ENCODE assay signal across 28 cellular contexts in genomic region chr6:161480416-161481165, GRCh38.
"Had no signal": no experiment of that assay in that cellular context is flagged by ENCODE, and none has a peak within 500 bp of the region (broad histone marks: within the 10 kb centered on the region; RNA-seq: fewer than 3 reads in every experiment).

No MANE protein-coding gene starts in this region.

- ATAC-seq: activated CD4-positive, CD25-positive, alpha-beta regulatory T cell treated with anti-CD3 and anti-CD28 coated beads, Interleukin-2, amount 50 U/mL, for 24 hours; foreskin keratinocyte; left cardiac atrium; naive thymus-derived CD8-positive, alpha-beta T cell; psoas muscle; stimulated activated naive CD8-positive, alpha-beta T cell treated with anti-CD3 and anti-CD28 coated beads, Interleukin-15, Interleukin-2, amounts not matched to agents 100 U/mL and 50 U/mL, for 24 hours; T-cell had no signal

- H3K9me3 ChIP-seq: esophagus muscularis mucosa, psoas muscle, right atrium auricular region, spleen, upper lobe of left lung, vagina had no signal

- H3K36me3 ChIP-seq: esophagus muscularis mucosa, neural progenitor cell, right atrium auricular region, spleen, upper lobe of left lung, vagina, WERI-Rb-1 had no signal

- FAIRE-seq: colon, TTC549 had no signal

- H3K79me2 ChIP-seq: parathyroid adenoma had no signal

- DNase-seq: activated CD4-positive, alpha-beta T cell treated with anti-CD3 and anti-CD28 coated beads for 48 hours; activated CD4-positive, alpha-beta T cell treated with anti-CD3 and anti-CD28 coated beads, Interleukin-2, amount 50 U/mL, for 48 hours; activated CD8-positive, alpha-beta memory T cell treated with anti-CD3 and anti-CD28 coated beads for 24 hours; activated effector memory CD4-positive, alpha-beta T cell treated with Interleukin-2 at 50 U/mL for 16 hours; activated naive CD4-positive, alpha-beta T cell treated with Interleukin-2 at 50 U/mL for 16 hours; aorta; central memory CD4-positive, alpha-beta T cell; dermis blood vessel endothelial cell; effector CD4-positive, alpha-beta T cell; foreskin keratinocyte; left cardiac atrium; naive thymus-derived CD8-positive, alpha-beta T cell; occipital lobe; psoas muscle; spleen; stimulated activated CD4-positive, alpha-beta T cell treated with anti-CD3 and anti-CD28 coated beads, Interleukin-4, amount 100 ng/mL, for 1 hour; stimulated activated naive CD8-positive, alpha-beta T cell treated with anti-CD3 and anti-CD28 coated beads, Interleukin-15, Interleukin-2, amounts not matched to agents 100 U/mL and 50 U/mL, for 24 hours; T-cell; WERI-Rb-1 had no signal

- H3K27me3 ChIP-seq: esophagus muscularis mucosa, foreskin keratinocyte, neural progenitor cell, right atrium auricular region, spleen, upper lobe of left lung, vagina had no signal

- H3K9ac ChIP-seq: neural progenitor cell, parathyroid adenoma had no signal

- H3K4me2 ChIP-seq: neural progenitor cell had no signal

- H2AFZ ChIP-seq: neural progenitor cell, parathyroid adenoma had no signal

- H3K27ac ChIP-seq: esophagus muscularis mucosa, foreskin keratinocyte, neural progenitor cell, parathyroid adenoma, right atrium auricular region, spleen, upper lobe of left lung, vagina, WERI-Rb-1 had no signal

- H3K4me3 ChIP-seq: esophagus muscularis mucosa, neural progenitor cell, psoas muscle, right atrium auricular region, spleen, upper lobe of left lung, vagina had no signal

- H3K4me1 ChIP-seq: foreskin keratinocyte, parathyroid adenoma, spleen, upper lobe of left lung had no signal
